In the genomic region with DNA sequence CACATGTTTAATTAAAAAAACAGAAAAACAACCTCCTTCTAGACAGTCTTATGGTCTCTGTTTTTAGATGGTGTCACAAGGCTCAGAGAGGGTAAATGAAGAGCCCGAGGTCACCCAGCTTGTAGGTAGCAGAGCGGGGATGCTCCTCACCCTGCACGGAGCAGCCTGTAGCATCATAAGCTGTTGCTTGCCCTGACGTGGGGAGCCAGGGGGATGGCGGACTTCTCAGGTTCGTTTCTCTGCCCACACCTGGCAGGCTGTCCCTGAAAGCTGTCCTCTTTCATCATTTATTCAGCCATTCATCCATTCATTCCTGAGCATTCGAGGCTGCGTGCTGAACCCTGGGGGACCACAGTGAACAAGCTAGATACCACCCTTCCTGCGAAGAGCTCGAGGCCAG, we compare ENCODE assay signal across 10 cellular contexts.
DNase-seq lines count a peak whose midpoint lies in the region; ATAC-seq and TF ChIP-seq lines count a peak whose summit lies in the region.
"Had no signal": no experiment of that assay in that cellular context is flagged by ENCODE, and none has a peak within 500 bp of the region (broad histone marks: within the 10 kb centered on the region; RNA-seq: fewer than 3 reads in every experiment).

No MANE protein-coding gene starts in this region.

- H4K20me1 ChIP-seq in fibroblast of lung (ENCODE audit: control insufficient read depth, extremely low read depth, insufficient read depth, low read length), result no peaks in the 10 kb centered on the region

- CTCF ChIA-PET in AG04450 (lab: Charles Lee) (interaction anchor here (0.7 to 2.0 kb wide), 11 partner anchors 8 to 144 kb away, joined by 3 to 9 read pairs (median 3); partner anchors contain the start of gene KSR1), Panc1 (lab: Charles Lee) (interaction anchor here (0.6 to 2.6 kb wide), 6 partner anchors 26 to 845 kb away, joined by 3 to 9 read pairs (median 6); no protein-coding TSS in a partner anchor)

- no peaks in the 10 kb centered on the region for H3K79me2 ChIP-seq in fibroblast of lung (ENCODE audit: control insufficient read depth, insufficient read depth, low read length)

- no TSS peak for BruUV-seq in Panc1 (replicated peaks; lab: Mats Ljungman, UMichigan)

- no peaks in the 10 kb centered on the region for H3K36me3 ChIP-seq in Panc1 (ENCODE audit: control insufficient read depth, insufficient read depth, low read length)
- no peaks in the 10 kb centered on the region for H3K36me3 ChIP-seq in fibroblast of lung (ENCODE audit: control insufficient read depth, insufficient read depth, low read length)
- H3K36me3 ChIP-seq in rectal smooth muscle tissue (ENCODE audit: control insufficient read depth, insufficient read depth, low read length), result no peaks in the 10 kb centered on the region
- H3K36me3 ChIP-seq: HAP-1 had no signal

- DNase-seq in AG04450 (ENCODE audit: low read depth, low spot score) (no peak), Panc1 (ENCODE audit: low read depth, low spot score) (no peak), fibroblast of lung (ENCODE audit: low read depth in 2 of 2) (no peak), mucosa of gallbladder (ENCODE audit: low spot score) (no peak)
- DNase-seq in activated effector memory CD4-positive, alpha-beta T cell treated with Interleukin-2 at 50 U/mL for 16 hours, result no peak
- DNase-seq: amniotic stem cell had no signal

- intact Hi-C loops in Panc1 (cut with micrococcal nuclease; ENCODE audit: unreplicated experiment), result no loop called here

- peak overlapping the region; percentile 21 for H3K27ac ChIP-seq in AG04450 (ENCODE audit: low read depth, low read length)
- peak overlapping the region; percentile 31; the same call in 1 of the 2 replicates for H3K27ac ChIP-seq in Panc1 (ENCODE audit: low read length)
- no peak overlapping the region for H3K27ac ChIP-seq in fibroblast of lung (ENCODE audit: insufficient read depth, low read length)
- H3K27ac ChIP-seq in rectal smooth muscle tissue (ENCODE audit: low read depth, low read length), result peak overlapping the region; percentile 88

- H3K9ac ChIP-seq in fibroblast of lung (ENCODE audit: insufficient read depth, low read length) (no peak overlapping the region), rectal smooth muscle tissue (ENCODE audit: low read length) (no peak overlapping the region)

- no peak for TF ChIP-seq CTCF in AG04450 (IDR thresholded peaks at IDR 0.05; ENCODE audit: low read depth, low read length)
- TF ChIP-seq CTCF in Panc1 (IDR thresholded peaks at IDR 0.05), result no peak
- TF ChIP-seq CTCF in fibroblast of lung (conservative IDR thresholded peaks at IDR 0.05 in 1 of 2, IDR thresholded peaks at IDR 0.05 in 1 of 2; ENCODE audit: low read depth in 1 of 2, low read length in 2 of 2), result no peak

- H3K4me3 ChIP-seq in AG04450 (ENCODE audit: low read depth, low read length) (peak overlapping the region; percentile 47), Panc1 (ENCODE audit: low read depth in 2 of 2, low read length in 2 of 2) (peak overlapping the region; percentile 27 to 45), fibroblast of lung (replicated peaks in 1 of 4; ENCODE audit: control extremely low read depth in 1 of 4, insufficient read depth in 1 of 4, low read depth in 3 of 4, low read length in 4 of 4) (peak overlapping the region in 2 of 4 experiments; percentile 35 to 44), rectal smooth muscle tissue (ENCODE audit: low read length) (peak overlapping the region; percentile 45)
- H3K4me3 ChIP-seq: HAP-1 had no signal

- H3K4me1 ChIP-seq in Panc1 (ENCODE audit: control insufficient read depth, insufficient read depth, low read length), result peaks cover 24% of the 10 kb centered on the region
- H3K4me1 ChIP-seq in fibroblast of lung (ENCODE audit: control insufficient read depth, extremely low read depth, insufficient read depth, low read length), result peaks cover 16% of the 10 kb centered on the region
- peaks cover 33% of the 10 kb centered on the region for H3K4me1 ChIP-seq in rectal smooth muscle tissue (ENCODE audit: control insufficient read depth, insufficient read depth, low read length)

- ATAC-seq in Panc1, result peak; percentile 3
- ATAC-seq in GM19328 (IDR thresholded peaks at IDR 0.05; ENCODE audit: unreplicated experiment), result no peak
- no peak for ATAC-seq in HG03469 (IDR thresholded peaks at IDR 0.05; ENCODE audit: unreplicated experiment)

- H3K9me3 ChIP-seq in AG04450 (ENCODE audit: control insufficient read depth, insufficient read depth, low read length), result no peaks in the 10 kb centered on the region; the same call in none of the 2 replicates
- H3K9me3 ChIP-seq in Panc1 (ENCODE audit: control insufficient read depth, insufficient read depth, low read depth, low read length), result no peaks in the 10 kb centered on the region
- H3K9me3 ChIP-seq in fibroblast of lung (ENCODE audit: control insufficient read depth, insufficient read depth, low read depth, low read length), result no peaks in the 10 kb centered on the region
- H3K9me3 ChIP-seq: HAP-1 had no signal

- POLR2A ChIA-PET in AG04450 (lab: Yijun Ruan, JAX) (interaction anchor here (0.6 kb wide), 1 partner anchor 66 kb away, joined by 4 read pairs; no protein-coding TSS in a partner anchor), Panc1 (lab: Charles Lee) (interaction anchor here (0.5 to 0.9 kb wide), 2 partner anchors 53 to 225 kb away, joined by 4 to 12 read pairs; no protein-coding TSS in a partner anchor)

- H3K27me3 ChIP-seq in AG04450 (ENCODE audit: control insufficient read depth, insufficient read depth, low read length), result no peaks in the 10 kb centered on the region
- no peaks in the 10 kb centered on the region for H3K27me3 ChIP-seq in Panc1 (ENCODE audit: control insufficient read depth, insufficient read depth, low read length)
- no peaks in the 10 kb centered on the region for H3K27me3 ChIP-seq in fibroblast of lung (ENCODE audit: control insufficient read depth, insufficient read depth, low read length)
- no peaks in the 10 kb centered on the region for H3K27me3 ChIP-seq in rectal smooth muscle tissue (ENCODE audit: control insufficient read depth, insufficient read depth, low read length)

- peak overlapping the region; percentile 59 for H3K4me2 ChIP-seq in fibroblast of lung (ENCODE audit: extremely low read depth, insufficient read depth, low read length)

- in situ Hi-C loops in Panc1 (cut with HindIII; ENCODE audit: low pct_unique_long_range_greater_than_20kb, low sequenced_read_pairs), result no loop called here

- H2AFZ ChIP-seq in fibroblast of lung (ENCODE audit: low read length), result no peak overlapping the region
